8 cellular contexts compared by ENCODE assay signal in the genomic region with DNA sequence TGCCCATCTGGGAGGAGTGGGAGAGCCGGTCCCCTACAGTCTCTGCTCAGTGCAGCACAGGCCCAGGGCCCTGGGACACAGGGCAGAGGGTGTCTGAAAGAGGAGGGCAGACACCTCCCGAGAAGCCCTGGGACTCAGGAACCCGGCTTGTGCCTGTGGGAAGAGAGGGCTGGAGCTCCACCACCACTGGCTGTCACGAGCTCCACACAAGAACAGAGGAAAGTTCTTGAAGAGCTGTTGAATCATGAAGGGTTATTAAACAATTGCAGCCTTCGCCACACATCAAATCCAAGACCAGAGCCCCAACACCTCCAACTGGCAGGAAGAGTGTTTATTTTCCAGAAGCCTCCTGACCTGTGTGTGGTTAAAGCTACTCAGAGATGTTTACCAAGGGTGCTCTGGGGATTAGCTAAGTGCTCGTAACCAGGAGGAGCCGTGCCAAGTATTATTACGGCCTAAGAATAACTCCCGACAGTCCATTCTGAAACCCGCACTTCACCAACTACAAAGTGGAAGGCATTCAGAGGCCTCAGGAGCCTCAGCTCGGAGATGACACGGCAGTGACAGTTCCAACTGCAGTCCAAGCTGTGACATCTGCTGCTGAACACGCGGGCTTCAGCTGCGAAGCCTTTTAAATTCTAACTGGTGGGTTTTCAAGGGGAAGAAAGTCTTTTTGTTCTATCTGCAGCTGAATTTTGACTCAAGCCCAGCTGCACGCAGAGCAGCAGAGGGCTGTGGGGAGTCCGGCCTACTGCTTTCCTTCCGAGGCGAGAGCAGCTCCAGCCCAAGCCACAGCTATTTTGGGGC.
A peak's percentile ranks its signal among the peaks of the same experiment; 100 is the strongest.
DNase-seq lines count a peak whose midpoint lies in the region; ATAC-seq and TF ChIP-seq lines count a peak whose summit lies in the region.

No MANE protein-coding gene starts in this region.

- DNase-seq in DMS53 treated with DMSO at 0.1 percent for 48 hours (lab: John Stamatoyannopoulos, UW; ENCODE audit: unreplicated experiment) (peak; percentile 83), NCI-H2171 treated with DMSO at 0.1 percent for 48 hours (lab: John Stamatoyannopoulos, UW) (peak; percentile 78), dorsolateral prefrontal cortex (peak; percentile 41 to 89 (median 76)), nephron progenitor cell (no peak), smooth muscle cell (lab: John Stamatoyannopoulos, UW; ENCODE audit: unreplicated experiment) (no peak), NOMO-1 treated with DMSO at 0.1 percent for 48 hours (lab: John Stamatoyannopoulos, UW; ENCODE audit: unreplicated experiment) (no peak), NCI-H1048 (lab: John Stamatoyannopoulos, UW) (no peak)

- no peak overlapping the region for H2AFZ ChIP-seq in smooth muscle cell (ENCODE audit: low read depth)

- H3K9ac ChIP-seq in smooth muscle cell (ENCODE audit: low read depth), result no peak overlapping the region

- H3K36me3 ChIP-seq in smooth muscle cell (ENCODE audit: low read depth), result no peaks in the 10 kb centered on the region

- intact Hi-C loops in dorsolateral prefrontal cortex (cut with DNase I), result loop anchor here (5.0 to 10.0 kb wide), 2 partner anchors 50 to 53 kb away; no protein-coding TSS in a partner anchor

- peaks cover 16% of the 10 kb centered on the region for H3K4me1 ChIP-seq in smooth muscle cell (ENCODE audit: low read depth)

- no peak overlapping the region for H3K4me3 Mint-ChIP-seq in nephron progenitor cell

- H3K36me3 Mint-ChIP-seq in nephron progenitor cell (ENCODE audit: low read depth), result peaks cover 34% of the 10 kb centered on the region

- H3F3A ChIP-seq in smooth muscle cell (ENCODE audit: low read depth), result no peaks in the 10 kb centered on the region

- 41% methylated on average over 19 of the region's 19 CpGs for WGBS in smooth muscle cell (ENCODE audit: low lambda C conversion rate)

- H3K9me3 Mint-ChIP-seq in nephron progenitor cell, result peaks cover 5% of the 10 kb centered on the region

- peaks cover 63% of the 10 kb centered on the region for H3K4me1 Mint-ChIP-seq in nephron progenitor cell

- H3K27ac Mint-ChIP-seq in nephron progenitor cell, result peak overlapping the region; percentile 88

- H4K20me1 ChIP-seq in smooth muscle cell (ENCODE audit: low read depth), result peaks cover 55% of the 10 kb centered on the region

- no peak for ATAC-seq in GM21367 (IDR thresholded peaks at IDR 0.05; ENCODE audit: unreplicated experiment)

- no peaks in the 10 kb centered on the region for H3K79me2 ChIP-seq in smooth muscle cell (ENCODE audit: low read depth)

- H3K27ac ChIP-seq in dorsolateral prefrontal cortex (peak overlapping the region; percentile 71 to 99 (median 94)), smooth muscle cell (ENCODE audit: low read depth) (no peak overlapping the region)

- H3K4me3 ChIP-seq in dorsolateral prefrontal cortex (no peak overlapping the region), smooth muscle cell (no peak overlapping the region)

- H3K27me3 ChIP-seq in dorsolateral prefrontal cortex (no peaks in the 10 kb centered on the region), smooth muscle cell (ENCODE audit: low read depth) (no peaks in the 10 kb centered on the region)

- peak in 3 of 56 donors; percentile 8 to 17 (median 10) for TF ChIP-seq CTCF in dorsolateral prefrontal cortex (IDR thresholded peaks at IDR 0.05 in 54 of 56, conservative IDR thresholded peaks at IDR 0.05 in 2 of 56; ENCODE audit: low read depth in 1 of 56, partially characterized antibody in 56 of 56)
- no peak for TF ChIP-seq CTCF in nephron progenitor cell (IDR thresholded peaks at IDR 0.05)
- TF ChIP-seq CTCF in smooth muscle cell (IDR thresholded peaks at IDR 0.05; ENCODE audit: borderline replicate concordance, insufficient read depth, poor library complexity, severe bottlenecking), result no peak

- no peaks in the 10 kb centered on the region for H3K27me3 Mint-ChIP-seq in nephron progenitor cell (ENCODE audit: low read depth, poor library complexity)

- no peaks in the 10 kb centered on the region for H3K9me3 ChIP-seq in smooth muscle cell (replicated peaks; ENCODE audit: low read depth)

- no peak overlapping the region for H3K4me2 ChIP-seq in smooth muscle cell

Comparison
In these comparisons a context has a peak if more than half of its experiments do, and no peak if none do; other contexts are left out.
1. DNase-seq: peak in DMS53 treated with DMSO at 0.1 percent for 48 hours (single experiment), NCI-H2171 treated with DMSO at 0.1 percent for 48 hours (single experiment) and dorsolateral prefrontal cortex (10 of 10); none in nephron progenitor cell (single experiment), smooth muscle cell (single experiment), NOMO-1 treated with DMSO at 0.1 percent for 48 hours (single experiment) and NCI-H1048 (single experiment).